ENCODE assay signal across 28 cellular contexts in the genomic region with DNA sequence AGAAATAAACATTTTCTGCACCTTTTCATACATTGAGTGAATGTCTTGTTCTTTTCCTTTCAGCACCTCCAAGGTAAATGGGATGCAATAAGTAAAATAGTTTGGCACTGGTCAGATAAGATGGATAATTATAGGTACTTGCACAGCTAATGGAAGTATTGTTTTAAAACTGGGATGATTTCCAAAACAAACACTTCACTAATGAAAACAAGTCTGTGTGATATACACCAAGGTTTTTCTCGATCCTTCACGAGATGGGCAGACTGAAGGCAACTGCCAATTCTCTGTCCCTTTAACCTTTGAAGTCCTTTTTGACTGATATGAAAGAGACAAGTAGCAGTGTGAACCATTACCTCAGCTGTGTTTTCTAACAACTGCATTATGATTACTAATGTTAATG.
"Had no signal": no experiment of that assay in that cellular context is flagged by ENCODE, and none has a peak within 500 bp of the region (broad histone marks: within the 10 kb centered on the region; RNA-seq: fewer than 3 reads in every experiment).

No MANE protein-coding gene starts in this region.

- H3K27ac ChIP-seq: colonic mucosa, dorsolateral prefrontal cortex, gastrocnemius medialis, hepatocyte, neural progenitor cell, parathyroid adenoma, psoas muscle, right atrium auricular region, testis, transverse colon had no signal

- DNase-seq: activated CD4-positive, alpha-beta T cell treated with anti-CD3 and anti-CD28 coated beads for 36 hours; activated CD4-positive, CD25-positive, alpha-beta regulatory T cell; activated CD8-positive, alpha-beta memory T cell treated with anti-CD3 and anti-CD28 coated beads, Interleukin-2, amount 10 ng/mL, durations not matched to agents 7 days and 5 days; activated CD8-positive, alpha-beta T cell treated with anti-CD3 and anti-CD28 coated beads, Interleukin-2, amount 10 ng/mL, durations not matched to agents 7 days and 5 days; activated naive CD4-positive, alpha-beta T cell; activated T-cell treated with anti-CD3 and anti-CD28 coated beads for 4 hours; activated T-cell treated with anti-CD3 and anti-CD28 coated beads, Interleukin-2, amount 50 U/mL, for 72 hours; colonic mucosa; dorsolateral prefrontal cortex; effector memory CD4-positive, alpha-beta T cell; erythroblast; gastrocnemius medialis; glutamatergic neuron; left colon; natural killer cell; occipital lobe; psoas muscle; stimulated activated CD4-positive, alpha-beta T cell treated with anti-CD3 and anti-CD28 coated beads, Interleukin-2, amount 100 ng/mL, for 48 hours; stimulated activated naive CD8-positive, alpha-beta T cell treated with anti-CD3 and anti-CD28 coated beads, Interleukin-15, Interleukin-2, amounts not matched to agents 100 U/mL and 50 U/mL, for 24 hours; testis; transverse colon had no signal

- ATAC-seq: activated CD4-positive, alpha-beta T cell treated with anti-CD3 and anti-CD28 coated beads for 36 hours; activated CD8-positive, alpha-beta memory T cell treated with anti-CD3 and anti-CD28 coated beads, Interleukin-2, amount 10 ng/mL, durations not matched to agents 7 days and 5 days; activated CD8-positive, alpha-beta T cell treated with anti-CD3 and anti-CD28 coated beads, Interleukin-2, amount 10 ng/mL, durations not matched to agents 7 days and 5 days; activated naive CD4-positive, alpha-beta T cell treated with anti-CD3 and anti-CD28 coated beads, Interleukin-2, amount 50 U/mL, for 72 hours; activated T-cell treated with anti-CD3 and anti-CD28 coated beads, Interleukin-2, amount 50 U/mL, for 72 hours; gastrocnemius medialis; left colon; natural killer cell; psoas muscle; stimulated activated naive CD8-positive, alpha-beta T cell treated with anti-CD3 and anti-CD28 coated beads, Interleukin-15, Interleukin-2, amounts not matched to agents 100 U/mL and 50 U/mL, for 24 hours had no signal

- H3K4me1 ChIP-seq: colonic mucosa, gastrocnemius medialis, neural progenitor cell, parathyroid adenoma, psoas muscle, right atrium auricular region, testis, transverse colon had no signal

- FAIRE-seq: bronchial epithelial cell, keratinocyte had no signal

- H3K36me3 ChIP-seq: colonic mucosa, gastrocnemius medialis, neural progenitor cell, right atrium auricular region, transverse colon had no signal

- H3K4me3 ChIP-seq: colonic mucosa, dorsolateral prefrontal cortex, gastrocnemius medialis, hepatocyte, neural progenitor cell, psoas muscle, right atrium auricular region, testis, transverse colon had no signal

- H3K9me3 ChIP-seq: colonic mucosa, gastrocnemius medialis, psoas muscle, right atrium auricular region, testis, transverse colon had no signal

- H3K27me3 ChIP-seq: colonic mucosa, gastrocnemius medialis, hepatocyte, neural progenitor cell, right atrium auricular region, testis, transverse colon had no signal
